Comparison of ENCODE assay signal across 21 cellular contexts in the genomic region with DNA sequence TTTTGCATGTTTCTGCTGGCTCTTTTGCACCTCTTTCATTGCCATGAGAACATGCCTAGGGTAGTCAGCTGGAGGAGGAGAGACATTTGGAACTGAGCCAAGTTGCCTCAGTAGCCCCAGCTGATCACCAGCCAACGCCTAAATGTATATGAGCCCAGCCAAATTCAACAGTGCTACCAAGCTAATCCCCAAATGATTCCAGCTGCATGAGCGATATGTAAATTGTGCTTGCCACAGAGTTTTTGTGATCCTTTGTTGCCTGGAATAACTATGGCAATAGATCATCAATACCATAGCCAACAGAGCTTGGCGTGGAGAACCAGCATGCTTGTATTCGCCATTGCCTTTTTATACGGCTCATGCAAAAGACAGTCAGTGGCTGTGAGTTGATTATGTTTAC.
"Had no signal": no experiment of that assay in that cellular context is flagged by ENCODE, and none has a peak within 500 bp of the region (broad histone marks: within the 10 kb centered on the region; RNA-seq: fewer than 3 reads in every experiment).

No MANE protein-coding gene starts in this region.

- FAIRE-seq: endothelial cell of umbilical vein, frontal cortex, islet of Langerhans, keratinocyte had no signal

- H3K9me3 Mint-ChIP-seq: dendritic cell treated with granulocyte-macrophage colony-stimulating factor and Interleukin-4, amounts not matched to agents 40 ng/mL and 50 ng/mL, for 4 days had no signal

- H3K4me1 ChIP-seq: colonic mucosa, foreskin keratinocyte, left lung had no signal

- H3K27ac ChIP-seq: colonic mucosa, esophagus muscularis mucosa, foreskin keratinocyte, gastroesophageal sphincter, heart left ventricle, hepatocyte, left lung, lower lobe of right lung had no signal

- H3K9me3 ChIP-seq: colonic mucosa, esophagus muscularis mucosa, gastroesophageal sphincter, heart left ventricle, left lung, lower lobe of right lung had no signal

- H3K4me1 Mint-ChIP-seq: naive thymus-derived CD4-positive, alpha-beta T cell had no signal

- H3K27me3 ChIP-seq: colonic mucosa, esophagus muscularis mucosa, gastroesophageal sphincter, heart left ventricle, hepatocyte, left lung had no signal

- H3K4me3 ChIP-seq: colonic mucosa, esophagus muscularis mucosa, gastroesophageal sphincter, heart left ventricle, hepatocyte, left lung, lower lobe of right lung had no signal

- H3K27ac Mint-ChIP-seq: dendritic cell treated with granulocyte-macrophage colony-stimulating factor and Interleukin-4, amounts not matched to agents 40 ng/mL and 50 ng/mL, for 4 days; naive thymus-derived CD4-positive, alpha-beta T cell had no signal

- DNase-seq: colonic mucosa; cortex of kidney; effector CD8-positive, alpha-beta T cell; heart left ventricle; hypothalamus; left cardiac atrium; left lung; left ventricle myocardium superior; lower lobe of right lung; mesenchymal stem cell; midbrain; naive thymus-derived CD4-positive, alpha-beta T cell had no signal

- H3K79me2 ChIP-seq: hepatocyte had no signal

- H3K4me3 Mint-ChIP-seq: dendritic cell treated with granulocyte-macrophage colony-stimulating factor and Interleukin-4, amounts not matched to agents 40 ng/mL and 50 ng/mL, for 4 days; naive thymus-derived CD4-positive, alpha-beta T cell had no signal

- ATAC-seq: foreskin keratinocyte; gastroesophageal sphincter; heart left ventricle; left cardiac atrium; left lung; left ventricle myocardium superior; lower lobe of right lung; naive thymus-derived CD4-positive, alpha-beta T cell had no signal

- H3K4me2 ChIP-seq: hepatocyte had no signal

- H3K27me3 Mint-ChIP-seq: dendritic cell treated with granulocyte-macrophage colony-stimulating factor and Interleukin-4, amounts not matched to agents 40 ng/mL and 50 ng/mL, for 4 days had no signal

- H2AFZ ChIP-seq: hepatocyte had no signal

- H3K36me3 ChIP-seq: colonic mucosa, esophagus muscularis mucosa, gastroesophageal sphincter, heart left ventricle, left lung, lower lobe of right lung had no signal
